10 cellular contexts compared by ENCODE assay signal in the genomic region with DNA sequence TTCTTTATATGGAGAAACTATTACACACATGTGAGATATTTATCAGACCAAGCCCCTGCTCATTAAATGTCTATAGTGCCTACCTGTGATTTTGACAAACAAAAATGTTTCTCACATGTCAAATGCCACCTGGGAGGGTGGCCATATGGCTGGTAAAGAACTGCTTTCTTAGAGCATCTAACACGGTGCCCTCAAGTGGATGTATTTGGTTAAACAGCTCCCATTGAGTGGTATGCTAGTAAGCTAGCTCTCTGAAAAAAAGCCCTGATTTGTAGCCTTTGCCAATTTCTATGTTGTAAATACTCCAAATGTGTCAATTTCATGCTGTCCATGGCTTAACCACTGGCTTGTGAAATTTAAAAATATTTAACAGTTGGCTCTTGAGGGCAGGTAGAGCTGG.
DNase-seq lines count a peak whose midpoint lies in the region; ATAC-seq, FAIRE-seq and TF ChIP-seq lines count a peak whose summit lies in the region.
"Had no signal": no experiment of that assay in that cellular context is flagged by ENCODE, and none has a peak within 500 bp of the region (broad histone marks: within the 10 kb centered on the region; RNA-seq: fewer than 3 reads in every experiment).

No MANE protein-coding gene starts in this region.

- no peaks in the 10 kb centered on the region for H3K9me3 ChIP-seq in T-helper 17 cell (ENCODE audit: control insufficient read depth, low read length, poor library complexity, severe bottlenecking)

- H3K4me1 Mint-ChIP-seq in T-helper 17 cell: peaks cover 2% of the 10 kb centered on the region
- H3K4me1 Mint-ChIP-seq: activated naive CD4-positive, alpha-beta T cell treated with anti-CD3 and anti-CD28 coated beads, Interleukin-2, amount 10 ng/mL, durations not matched to agents 7 days and 5 days had no signal

- H3K27ac ChIP-seq in foreskin keratinocyte: no peak overlapping the region

- ATAC-seq in GM18498 (IDR thresholded peaks at IDR 0.05; ENCODE audit: unreplicated experiment) (peak; percentile 75), GM21737 (IDR thresholded peaks at IDR 0.05; ENCODE audit: unreplicated experiment) (peak; percentile 70), foreskin keratinocyte (no peak), T-helper 17 cell (no peak), GM19395 (IDR thresholded peaks at IDR 0.05; ENCODE audit: unreplicated experiment) (no peak)

- H3K4me1 ChIP-seq in foreskin keratinocyte: no peaks in the 10 kb centered on the region

- FAIRE-seq in HTR-8/SVneo (lab: Jason Lieb, UNC): no peak
- FAIRE-seq: islet of Langerhans had no signal

- H3K27ac Mint-ChIP-seq in T-helper 17 cell: no peak overlapping the region
- H3K27ac Mint-ChIP-seq: activated naive CD4-positive, alpha-beta T cell treated with anti-CD3 and anti-CD28 coated beads, Interleukin-2, amount 10 ng/mL, durations not matched to agents 7 days and 5 days had no signal

- peaks cover 5% of the 10 kb centered on the region for H3K27me3 ChIP-seq in foreskin keratinocyte

- no peak overlapping the region for H3K4me3 Mint-ChIP-seq in T-helper 17 cell
- H3K4me3 Mint-ChIP-seq: activated naive CD4-positive, alpha-beta T cell treated with anti-CD3 and anti-CD28 coated beads, Interleukin-2, amount 10 ng/mL, durations not matched to agents 7 days and 5 days had no signal

- DNase-seq in NCI-H524 (lab: John Stamatoyannopoulos, UW) (peak; percentile 5 to 66), foreskin keratinocyte (no peak), HTR-8/SVneo (ENCODE audit: insufficient read length, low spot score) (no peak), T-helper 17 cell (no peak), AG08395 (ENCODE audit: low spot score) (no peak)
- DNase-seq: activated naive CD4-positive, alpha-beta T cell treated with anti-CD3 and anti-CD28 coated beads, Interleukin-2, amount 10 ng/mL, durations not matched to agents 7 days and 5 days had no signal

- no peaks in the 10 kb centered on the region for H3K36me3 Mint-ChIP-seq in T-helper 17 cell (ENCODE audit: low read depth)
- H3K36me3 Mint-ChIP-seq: activated naive CD4-positive, alpha-beta T cell treated with anti-CD3 and anti-CD28 coated beads, Interleukin-2, amount 10 ng/mL, durations not matched to agents 7 days and 5 days had no signal

- peak; percentile 44 for TF ChIP-seq CTCF in foreskin keratinocyte (conservative IDR thresholded peaks at IDR 0.05)

- peaks cover 61% of the 10 kb centered on the region for H3K27me3 Mint-ChIP-seq in T-helper 17 cell

Comparison
In these comparisons a context has a peak if more than half of its experiments do, and no peak if none do; other contexts are left out.
1. ATAC-seq: peak in GM18498 (single experiment) and GM21737 (single experiment); none in foreskin keratinocyte (single experiment), T-helper 17 cell (single experiment) and GM19395 (single experiment).
2. DNase-seq: peak in NCI-H524 (2 of 2); none in foreskin keratinocyte (0 of 2), HTR-8/SVneo (single experiment), T-helper 17 cell (0 of 3) and AG08395 (single experiment).